In the genomic region with DNA sequence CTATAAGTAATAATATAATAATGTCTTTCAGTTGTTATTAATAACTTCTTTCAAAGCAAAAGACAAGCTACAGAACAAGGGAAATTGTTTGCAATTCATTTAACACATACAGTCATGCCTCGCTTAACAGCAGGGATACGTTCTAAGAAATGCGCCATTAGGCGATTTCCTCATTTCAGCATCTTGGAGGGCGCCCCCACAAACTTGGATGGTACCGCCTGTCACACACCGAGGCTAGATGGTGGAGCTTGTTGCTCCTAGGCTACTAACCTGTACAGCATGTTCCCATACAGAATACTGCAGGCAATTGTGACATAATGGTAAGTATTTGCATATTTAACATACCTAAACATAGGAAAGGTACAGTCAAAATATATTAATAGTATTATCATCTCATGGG, we compare ENCODE assay signal across 21 cellular contexts. TPM values are rescaled to one million over a fixed set of nuclear protein-coding genes. Genes with fewer than 3 reads are reported as not detected.
A peak's percentile ranks its signal among the peaks of the same experiment; 100 is the strongest.
DNase-seq lines count a peak whose midpoint lies in the region; ATAC-seq and TF ChIP-seq lines count a peak whose summit lies in the region.
"Had no signal": no experiment of that assay in that cellular context is flagged by ENCODE, and none has a peak within 500 bp of the region (broad histone marks: within the 10 kb centered on the region; RNA-seq: fewer than 3 reads in every experiment).

No MANE protein-coding gene starts in this region.

- intact Hi-C loops in psoas muscle (cut with DNase I), result no loop called here
- intact Hi-C loops in activated CD4-positive, alpha-beta T cell treated with anti-CD3 and anti-CD28 coated beads, Interleukin-2, amount 10 ng/mL, durations not matched to agents 24 days and 14 days (cut with micrococcal nuclease), result no loop called here

- TF ChIP-seq CTCF in GM23338 (conservative IDR thresholded peaks at IDR 0.05; ENCODE audit: low read depth in 2 of 2), result 0 out of 4 replicates have a peak, but pooled peaks of 1 of the 2 experiments have one; percentile 8
- TF ChIP-seq CTCF in coronary artery (IDR thresholded peaks at IDR 0.05), result no peak
- no peak for TF ChIP-seq CTCF in psoas muscle (IDR thresholded peaks at IDR 0.05)

- H3K9me3 Mint-ChIP-seq in GM23338, result no peaks in the 10 kb centered on the region
- H3K9me3 Mint-ChIP-seq in activated CD4-positive, alpha-beta T cell treated with anti-CD3 and anti-CD28 coated beads, Interleukin-2, amount 10 ng/mL, durations not matched to agents 24 days and 14 days, result no peaks in the 10 kb centered on the region
- H3K9me3 Mint-ChIP-seq: CD4-positive, alpha-beta T cell; CD8-positive, alpha-beta memory T cell had no signal

- H3K9me2 ChIP-seq in GM23338 (ENCODE audit: insufficient read depth) (0 out of 2 replicates have a peak, but pooled peaks cover 2% of the 10 kb centered on the region), Karpas-422 (replicated peaks; ENCODE audit: insufficient read depth, low read length) (no peaks in the 10 kb centered on the region)

- no peaks in the 10 kb centered on the region for H3K27me3 ChIP-seq in GM23338 (ENCODE audit: insufficient read depth)
- no peaks in the 10 kb centered on the region; the same call in 1 of the 2 replicates for H3K27me3 ChIP-seq in Karpas-422 (ENCODE audit: low read length)
- H3K27me3 ChIP-seq in psoas muscle (ENCODE audit: insufficient read depth in 3 of 3, low read length in 2 of 3), result no peaks in the 10 kb centered on the region
- H3K27me3 ChIP-seq: BLaER1 treated with 17β-estradiol and CSF1 and Interleukin-3, amounts not matched to agents 10 nM and 100 nM had no signal

- H3K4me2 ChIP-seq in GM23338 (no peak overlapping the region), Karpas-422 (ENCODE audit: low read depth, low read length, poor library complexity, severe bottlenecking) (peak overlapping the region; percentile 31)
- H3K4me2 ChIP-seq: A549; BLaER1 treated with 17β-estradiol and CSF1 and Interleukin-3, amounts not matched to agents 10 nM and 100 nM had no signal

- H3K27ac ChIP-seq in GM23338 (ENCODE audit: low read depth), result no peak overlapping the region
- no peak overlapping the region for H3K27ac ChIP-seq in Karpas-422 (ENCODE audit: low read length)
- H3K27ac ChIP-seq in coronary artery, result no peak overlapping the region
- H3K27ac ChIP-seq in psoas muscle, result peak overlapping the region; percentile 91
- H3K27ac ChIP-seq: A549; BLaER1 treated with 17β-estradiol and CSF1 and Interleukin-3, amounts not matched to agents 10 nM and 100 nM; GM23248 had no signal

- no peak overlapping the region for H3K27ac Mint-ChIP-seq in GM23338
- no peak overlapping the region for H3K27ac Mint-ChIP-seq in activated CD4-positive, alpha-beta T cell treated with anti-CD3 and anti-CD28 coated beads, Interleukin-2, amount 10 ng/mL, durations not matched to agents 24 days and 14 days
- H3K27ac Mint-ChIP-seq: CD4-positive, alpha-beta T cell; CD8-positive, alpha-beta memory T cell had no signal

- H3K4me3 Mint-ChIP-seq in GM23338, result no peak overlapping the region
- H3K4me3 Mint-ChIP-seq in activated CD4-positive, alpha-beta T cell treated with anti-CD3 and anti-CD28 coated beads, Interleukin-2, amount 10 ng/mL, durations not matched to agents 24 days and 14 days, result no peak overlapping the region
- H3K4me3 Mint-ChIP-seq: CD14-positive monocyte; CD4-positive, alpha-beta T cell; CD8-positive, alpha-beta memory T cell had no signal

- no peak overlapping the region for H3K4me3 ChIP-seq in GM23338
- H3K4me3 ChIP-seq in Karpas-422 (ENCODE audit: low read length), result no peak overlapping the region
- no peak overlapping the region for H3K4me3 ChIP-seq in coronary artery
- no peak overlapping the region for H3K4me3 ChIP-seq in psoas muscle
- H3K4me3 ChIP-seq: A549; BLaER1 treated with 17β-estradiol and CSF1 and Interleukin-3, amounts not matched to agents 10 nM and 100 nM; GM23248 had no signal

- DNase-seq in GM23338 (ENCODE audit: low spot score) (no peak), Karpas-422 (no peak), coronary artery (ENCODE audit: low spot score) (peak; percentile 26), psoas muscle (no peak), DMS79 treated with DMSO at 0.1 percent for 48 hours (lab: John Stamatoyannopoulos, UW) (no peak), D341Med (ENCODE audit: low spot score) (no peak)
- DNase-seq in activated CD4-positive, alpha-beta T cell treated with anti-CD3 and anti-CD28 coated beads, Interleukin-2, amount 10 ng/mL, durations not matched to agents 24 days and 14 days, result no peak
- DNase-seq: 8988T; ACHN; AML-193; BE2C; CD4-positive, alpha-beta T cell; CD8-positive, alpha-beta memory T cell; DMS53; DND-41; GM23248; HCEC 1CT had no signal

- 0 out of 2 replicates have a peak, but pooled peaks cover 5% of the 10 kb centered on the region for H3F3A ChIP-seq in GM23338 (replicated peaks; ENCODE audit: low read depth)

- H3K4me1 ChIP-seq in GM23338 (ENCODE audit: insufficient read depth) (peaks cover 23% of the 10 kb centered on the region), Karpas-422 (ENCODE audit: low read length) (peaks cover 19% of the 10 kb centered on the region), psoas muscle (peaks cover 48% of the 10 kb centered on the region)
- H3K4me1 ChIP-seq: A549, BE2C had no signal

- H3K27me3 Mint-ChIP-seq in GM23338 (ENCODE audit: insufficient read depth, low read depth, poor library complexity), result peaks cover 3% of the 10 kb centered on the region
- H3K27me3 Mint-ChIP-seq in activated CD4-positive, alpha-beta T cell treated with anti-CD3 and anti-CD28 coated beads, Interleukin-2, amount 10 ng/mL, durations not matched to agents 24 days and 14 days, result peaks cover 41% of the 10 kb centered on the region

- H3K36me3 Mint-ChIP-seq in GM23338 (ENCODE audit: low read depth), result no peaks in the 10 kb centered on the region
- H3K36me3 Mint-ChIP-seq in activated CD4-positive, alpha-beta T cell treated with anti-CD3 and anti-CD28 coated beads, Interleukin-2, amount 10 ng/mL, durations not matched to agents 24 days and 14 days (ENCODE audit: low read depth), result no peaks in the 10 kb centered on the region
- H3K36me3 Mint-ChIP-seq: CD14-positive monocyte; CD8-positive, alpha-beta memory T cell had no signal

- ATAC-seq in GM23338 (no peak), psoas muscle (peak in 2 of 4 donors; percentile 42 to 48), GM18517 (IDR thresholded peaks at IDR 0.05; ENCODE audit: unreplicated experiment) (no peak)

- no peak overlapping the region for H3K9ac ChIP-seq in Karpas-422 (ENCODE audit: low read length)
- H3K9ac ChIP-seq: BLaER1 treated with 17β-estradiol and CSF1 and Interleukin-3, amounts not matched to agents 10 nM and 100 nM; GM23248 had no signal

- 78 to 91% (median 89%) methylated on average over 7 of the region's 7 CpGs for WGBS in psoas muscle, 3 donors

- peaks cover 31% of the 10 kb centered on the region for H3K4me1 Mint-ChIP-seq in GM23338
- H3K4me1 Mint-ChIP-seq in activated CD4-positive, alpha-beta T cell treated with anti-CD3 and anti-CD28 coated beads, Interleukin-2, amount 10 ng/mL, durations not matched to agents 24 days and 14 days, result peaks cover 10% of the 10 kb centered on the region
- H3K4me1 Mint-ChIP-seq: CD14-positive monocyte; CD8-positive, alpha-beta memory T cell had no signal

- no peaks in the 10 kb centered on the region for H3K36me3 ChIP-seq in GM23338 (ENCODE audit: insufficient read depth)
- no peaks in the 10 kb centered on the region for H3K36me3 ChIP-seq in Karpas-422 (ENCODE audit: insufficient read depth, low read length)
- H3K36me3 ChIP-seq in psoas muscle (ENCODE audit: insufficient read depth in 1 of 2, low read depth in 1 of 2), result no peaks in the 10 kb centered on the region
- H3K36me3 ChIP-seq: BE2C; BLaER1 treated with 17β-estradiol and CSF1 and Interleukin-3, amounts not matched to agents 10 nM and 100 nM had no signal

- H3K79me2 ChIP-seq in GM23338 (replicated peaks; ENCODE audit: insufficient read depth) (no peaks in the 10 kb centered on the region), Karpas-422 (ENCODE audit: low read length) (no peaks in the 10 kb centered on the region)

- H4K20me1 ChIP-seq in GM23338 (replicated peaks; ENCODE audit: insufficient read depth) (no peaks in the 10 kb centered on the region), Karpas-422 (ENCODE audit: insufficient read depth, low read depth, low read length) (no peaks in the 10 kb centered on the region)
- H4K20me1 ChIP-seq: BLaER1 treated with 17β-estradiol and CSF1 and Interleukin-3, amounts not matched to agents 10 nM and 100 nM had no signal

- H2AFZ ChIP-seq in GM23338 (peak overlapping the region; percentile 69; the same call in 1 of the 2 replicates), Karpas-422 (ENCODE audit: low read length) (no peak overlapping the region)
- H2AFZ ChIP-seq: GM23248 had no signal

- no peaks in the 10 kb centered on the region for H3K9me3 ChIP-seq in Karpas-422 (ENCODE audit: low read length)
- no peaks in the 10 kb centered on the region for H3K9me3 ChIP-seq in psoas muscle
- H3K9me3 ChIP-seq: A549; BE2C; BLaER1 treated with 17β-estradiol and CSF1 and Interleukin-3, amounts not matched to agents 10 nM and 100 nM had no signal

TF ChIP-seq in GM23338, 12 proteins besides CTCF, POLR2A, EP300 and RAD21:
- TF ChIP-seq ZNF331 (CRISPR knock-in tag; IDR thresholded peaks at IDR 0.05; ENCODE audit: low read depth) (no peak), ZNF114 (CRISPR knock-in tag; IDR thresholded peaks at IDR 0.05) (no peak), EZH2 (IDR thresholded peaks at IDR 0.05; ENCODE audit: low read depth, unreplicated experiment) (no peak), CREB1 (CRISPR knock-in tag; IDR thresholded peaks at IDR 0.05; ENCODE audit: low read depth) (no peak), JUNB (IDR thresholded peaks at IDR 0.05; ENCODE audit: unreplicated experiment) (no peak), EZH2phosphoT487 (IDR thresholded peaks at IDR 0.05; ENCODE audit: unreplicated experiment) (no peak), POLR2AphosphoS5 (IDR thresholded peaks at IDR 0.05; ENCODE audit: low read depth) (no peak)
- TF ChIP-seq, protein P1, sequence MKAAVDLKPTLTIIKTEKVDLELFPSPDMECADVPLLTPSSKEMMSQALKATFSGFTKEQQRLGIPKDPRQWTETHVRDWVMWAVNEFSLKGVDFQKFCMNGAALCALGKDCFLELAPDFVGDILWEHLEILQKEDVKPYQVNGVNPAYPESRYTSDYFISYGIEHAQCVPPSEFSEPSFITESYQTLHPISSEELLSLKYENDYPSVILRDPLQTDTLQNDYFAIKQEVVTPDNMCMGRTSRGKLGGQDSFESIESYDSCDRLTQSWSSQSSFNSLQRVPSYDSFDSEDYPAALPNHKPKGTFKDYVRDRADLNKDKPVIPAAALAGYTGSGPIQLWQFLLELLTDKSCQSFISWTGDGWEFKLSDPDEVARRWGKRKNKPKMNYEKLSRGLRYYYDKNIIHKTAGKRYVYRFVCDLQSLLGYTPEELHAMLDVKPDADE (IDR thresholded peaks at IDR 0.05), result no peak

RNA-seq across cellular contexts. Expression of gene ANKRD10, which starts 8.2 kb away (rescaled TPM):
- total RNA-seq in GM23338 (2014; rRNA removed; shearing (Covaris generic)), result 224 and 250 TPM in 2 replicates
- 210 and 277 TPM in 2 replicates for polyA plus RNA-seq in GM23338 (2016; fragmentation: Nextera tagmentation; extraction: Ambion mirVana)
- total RNA-seq in Karpas-422 (2014; rRNA removed; shearing (Covaris generic); ENCODE audit: low replicate concordance), result 107 and 168 TPM in 2 replicates
- 100 to 1,000 TPM; 106 to 225 (median 159) TPM for total RNA-seq in psoas muscle
- polyA plus RNA-seq in psoas muscle, result 100 to 1,000 TPM in 1 of 3 donors, 10 to 100 TPM in 2; 82.0 to 123 (median 99.3) TPM
- total RNA-seq in activated CD4-positive, alpha-beta T cell treated with anti-CD3 and anti-CD28 coated beads, Interleukin-2, amount 10 ng/mL, durations not matched to agents 24 days and 14 days, result 145 and 147 TPM in 2 replicates
